1 cellular context compared by ENCODE assay signal in genomic region chr11:76287227-76287626, GRCh38.
TF ChIP-seq lines count a peak whose summit lies in the region.

No MANE protein-coding gene starts in this region.

TF ChIP-seq in H1, 55 proteins besides CTCF, POLR2A, EP300 and RAD21:
- TF ChIP-seq SP4 (IDR thresholded peaks at IDR 0.05; ENCODE audit: low read length) (no peak), GTF2F1 (IDR thresholded peaks at IDR 0.05; ENCODE audit: borderline replicate concordance, low read depth, low read length) (no peak), BRCA1 (IDR thresholded peaks at IDR 0.05; ENCODE audit: low read depth, low read length) (no peak), SAP30 (IDR thresholded peaks at IDR 0.05; ENCODE audit: insufficient read depth, insufficient replicate concordance, low read length) (no peak), SIN3A (conservative IDR thresholded peaks at IDR 0.05 in 1 of 2, IDR thresholded peaks at IDR 0.05 in 1 of 2; ENCODE audit: low read depth in 1 of 2, low read length in 2 of 2) (no peak), RNF2 (IDR thresholded peaks at IDR 0.05; ENCODE audit: borderline replicate concordance, low read depth, low read length, missing control alignments, poor library complexity, severe bottlenecking) (no peak), HDAC2 (IDR thresholded peaks at IDR 0.05; ENCODE audit: borderline replicate concordance in 1 of 2, low read depth in 2 of 2, low read length in 2 of 2) (no peak), FOSL1 (IDR thresholded peaks at IDR 0.05; ENCODE audit: insufficient read depth, low read depth, low read length) (no peak), CHD7 (IDR thresholded peaks at IDR 0.05; ENCODE audit: insufficient replicate concordance, low read length) (no peak), TCF12 (IDR thresholded peaks at IDR 0.05; ENCODE audit: low read depth, low read length) (no peak), USF2 (IDR thresholded peaks at IDR 0.05; ENCODE audit: low read length) (no peak), CBX5 (IDR thresholded peaks at IDR 0.05; ENCODE audit: low read depth, low read length) (no peak), GABPA (IDR thresholded peaks at IDR 0.05; ENCODE audit: borderline replicate concordance, insufficient read depth, low read length) (no peak), ATF3 (IDR thresholded peaks at IDR 0.05; ENCODE audit: insufficient read depth, low read depth, low read length) (no peak)
